In genomic region chr11:64305691-64306562, GRCh38 we compare ENCODE assay signal across 8 cellular contexts. TPM values are rescaled to one million over a fixed set of nuclear protein-coding genes. Genes with fewer than 3 reads are reported as not detected.
DNase-seq lines count a peak whose midpoint lies in the region; ATAC-seq and TF ChIP-seq lines count a peak whose summit lies in the region.

No MANE protein-coding gene starts in this region.

- peak overlapping the region; percentile 93 for H3K9ac ChIP-seq in iPS-15b (ENCODE audit: low read depth, low read length)

- peaks cover 13% of the 10 kb centered on the region for H3K27me3 ChIP-seq in iPS-15b (ENCODE audit: control insufficient read depth, insufficient read depth, low read length)

- TF ChIP-seq CTCF in Calu3 (IDR thresholded peaks at IDR 0.05; ENCODE audit: unreplicated experiment), result no peak

- H3K9me3 Mint-ChIP-seq in Calu3 (ENCODE audit: low read depth, unreplicated experiment), result no peaks in the 10 kb centered on the region

- no peaks in the 10 kb centered on the region for H3K36me3 ChIP-seq in iPS-15b (ENCODE audit: control insufficient read depth, insufficient read depth, low read length)

- H3K4me3 Mint-ChIP-seq in Calu3 (ENCODE audit: low read depth, unreplicated experiment), result peak overlapping the region; percentile 100

- intact Hi-C loops in Calu3 (cut with micrococcal nuclease; ENCODE audit: unreplicated experiment), result loop anchor here (2.0 to 10.0 kb wide), 2 partner anchors 35 to 61 kb away; partner anchors contain the start of genes FKBP2 and PPP1R14B

- peak overlapping the region; percentile 92 for H3K27ac Mint-ChIP-seq in Calu3 (ENCODE audit: unreplicated experiment)

- peaks cover 44% of the 10 kb centered on the region for H3K36me3 Mint-ChIP-seq in Calu3 (ENCODE audit: insufficient read depth, unreplicated experiment)

- peak overlapping the region; percentile 72 for H3K27ac ChIP-seq in angular gyrus (ENCODE audit: low read depth, low read length)
- H3K27ac ChIP-seq in skin epidermis, result peak overlapping the region; percentile 56 to 95 (median 89)

- BruUV-seq in Calu3 (replicated peaks; lab: Mats Ljungman, UMichigan), result no TSS peak

- peak; percentile 34 for ATAC-seq in GM21447 (IDR thresholded peaks at IDR 0.05; ENCODE audit: unreplicated experiment)
- ATAC-seq in GM18873 (IDR thresholded peaks at IDR 0.05; ENCODE audit: low FRiP score, unreplicated experiment), result no peak

- CTCF ChIA-PET in Calu3 (lab: Charles Lee), result interaction anchor here (0.6 to 3.7 kb wide), 7 partner anchors 11 to 347 kb away, joined by 3 to 25 read pairs (median 3); partner anchors contain the start of genes PRDX5 and TRMT112

- peaks cover 5% of the 10 kb centered on the region for H3K4me1 ChIP-seq in iPS-15b (ENCODE audit: control insufficient read depth, insufficient read depth, low read length)

- peaks cover 2% of the 10 kb centered on the region for H3K27me3 Mint-ChIP-seq in Calu3 (ENCODE audit: unreplicated experiment)

- no peaks in the 10 kb centered on the region for H3K9me3 ChIP-seq in iPS-15b (ENCODE audit: control insufficient read depth, insufficient read depth, low read length)

- peak overlapping the region; percentile 80 for H3K4me3 ChIP-seq in iPS-15b (ENCODE audit: low read depth, low read length)
- peak overlapping the region; percentile 63 to 80 (median 75) for H3K4me3 ChIP-seq in skin epidermis

- DNase-seq in Calu3 (peak; percentile 86), Kasumi-1 (lab: John Stamatoyannopoulos, UW) (peak; percentile 63 to 80), T-helper 1 cell (peak; percentile 53 to 80 (median 61))

- peaks cover 17% of the 10 kb centered on the region for H3K4me1 Mint-ChIP-seq in Calu3 (ENCODE audit: low read depth, unreplicated experiment)

RNA-seq across cellular contexts. Expression of gene ESRRA, which starts 0.6 kb away (rescaled TPM):
- total RNA-seq in Calu3 (2022), result 53.4 and 59.7 TPM in 2 replicates

RNA-seq across cellular contexts. Expression of gene CATSPERZ, which starts 5.8 kb away (rescaled TPM):
- total RNA-seq in Calu3 (2022), result 0.85 TPM in 1 of 2 replicates, not detected in the other

RNA-seq across cellular contexts. Expression of gene TRMT112, which starts 11.4 kb away (rescaled TPM):
- total RNA-seq in Calu3 (2022), result 197 and 211 TPM in 2 replicates

RNA-seq across cellular contexts. Expression of gene PRDX5, which starts 12.0 kb away (rescaled TPM):
- total RNA-seq in Calu3 (2022), result 165 TPM in 2 replicates

RNA-seq across cellular contexts. Expression of gene KCNK4, which starts 14.8 kb away (rescaled TPM):
- not detected in 2 replicates for total RNA-seq in Calu3 (2022)
